In the genomic region with DNA sequence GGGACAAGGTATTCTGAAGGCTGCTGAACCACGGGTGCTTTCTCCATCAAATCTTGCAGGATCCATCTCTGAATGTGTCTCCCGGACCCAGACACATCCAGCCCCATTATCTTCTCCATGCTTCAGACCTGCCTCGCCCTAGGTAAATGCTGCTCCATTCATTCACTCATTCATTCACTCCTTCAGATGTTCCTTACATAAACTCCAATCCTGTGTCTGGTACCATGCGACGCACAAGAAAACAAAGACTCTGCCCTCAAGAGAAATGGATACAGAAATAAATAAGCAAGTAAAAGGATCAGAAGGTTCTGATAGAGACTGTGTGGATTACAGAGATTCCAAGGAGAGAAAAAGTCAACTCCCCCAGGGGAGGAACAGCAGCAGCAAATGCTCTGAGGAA, we compare ENCODE assay signal across 23 cellular contexts. TPM values are rescaled to one million over a fixed set of nuclear protein-coding genes. Genes with fewer than 3 reads are reported as not detected.
"Had no signal": no experiment of that assay in that cellular context is flagged by ENCODE, and none has a peak within 500 bp of the region (broad histone marks: within the 10 kb centered on the region; RNA-seq: fewer than 3 reads in every experiment).

No MANE protein-coding gene starts in this region.

- H2AFZ ChIP-seq: hepatocyte had no signal

- H3K4me3 Mint-ChIP-seq: dendritic cell treated with granulocyte-macrophage colony-stimulating factor and Interleukin-4, amounts not matched to agents 40 ng/mL and 50 ng/mL, for 4 days; effector memory CD8-positive, alpha-beta T cell; mesothelial cell of epicardium; naive B cell had no signal

- FAIRE-seq: colon had no signal

- H3K27me3 ChIP-seq: esophagus squamous epithelium, foreskin keratinocyte, right atrium auricular region, transverse colon had no signal

- H3K36me3 ChIP-seq: esophagus squamous epithelium, neutrophil, right atrium auricular region, stomach, thoracic aorta, transverse colon had no signal

- H3K36me3 Mint-ChIP-seq: mesothelial cell of epicardium, naive B cell had no signal

- H3K4me1 Mint-ChIP-seq: mesothelial cell of epicardium had no signal

- H3K9me3 Mint-ChIP-seq: dendritic cell treated with granulocyte-macrophage colony-stimulating factor and Interleukin-4, amounts not matched to agents 40 ng/mL and 50 ng/mL, for 4 days; effector memory CD8-positive, alpha-beta T cell; mesothelial cell of epicardium; naive B cell; nephron had no signal

- H3K4me2 ChIP-seq: hepatocyte had no signal

- DNase-seq: cerebellar nuclear complex; effector memory CD8-positive, alpha-beta T cell; esophagus squamous epithelium; foreskin keratinocyte; kidney glomerular epithelial cell; naive B cell; stimulated activated naive CD4-positive, alpha-beta T cell; stomach; substantia nigra; transverse colon had no signal

- ATAC-seq: effector memory CD8-positive, alpha-beta T cell; foreskin keratinocyte had no signal

- H3K79me2 ChIP-seq: hepatocyte had no signal

- H3K9me3 ChIP-seq: esophagus squamous epithelium, neutrophil, right atrium auricular region, stomach, thoracic aorta, transverse colon had no signal

- H3K27ac Mint-ChIP-seq: dendritic cell treated with granulocyte-macrophage colony-stimulating factor and Interleukin-4, amounts not matched to agents 40 ng/mL and 50 ng/mL, for 4 days; effector memory CD8-positive, alpha-beta T cell; mesothelial cell of epicardium had no signal

- H3K4me1 ChIP-seq: foreskin keratinocyte, right atrium auricular region, transverse colon had no signal

- H3K4me3 ChIP-seq: esophagus squamous epithelium, hepatocyte, right atrium auricular region, stomach, thoracic aorta, transverse colon had no signal

- H3K27ac ChIP-seq: epithelial cell of prostate, esophagus squamous epithelium, foreskin keratinocyte, hepatocyte, neutrophil, right atrium auricular region, stomach, thoracic aorta, transverse colon had no signal

RNA-seq across cellular contexts. Expression of a gene that starts 27.1 kb away (rescaled TPM):
- total RNA-seq: cardiac septum, hepatocyte, liver, osteocyte, right atrium auricular region, skeletal muscle tissue, stomach, thoracic aorta, transverse colon had no signal
- polyA plus RNA-seq: hepatocyte, liver, stomach had no signal
